12 cellular contexts compared by ENCODE assay signal in genomic region chr12:4293942-4294505, GRCh38. TPM values are rescaled to one million over a fixed set of nuclear protein-coding genes. Genes with fewer than 3 reads are reported as not detected.
A peak's percentile ranks its signal among the peaks of the same experiment; 100 is the strongest.
DNase-seq lines count a peak whose midpoint lies in the region; FAIRE-seq and TF ChIP-seq lines count a peak whose summit lies in the region.
"Had no signal": no experiment of that assay in that cellular context is flagged by ENCODE, and none has a peak within 500 bp of the region (broad histone marks: within the 10 kb centered on the region; RNA-seq: fewer than 3 reads in every experiment).

No MANE protein-coding gene starts in this region.

- H3K36me3 ChIP-seq in sigmoid colon: peaks cover 5 to 69% (median 6%) of the 10 kb centered on the region in 4 donors
- H3K36me3 ChIP-seq in osteoblast (ENCODE audit: insufficient read depth, low read length): no peaks in the 10 kb centered on the region

- H3K36me3 Mint-ChIP-seq in activated T-cell treated with anti-CD3 and anti-CD28 coated beads, Interleukin-2, amount 50 U/mL, for 24 hours (ENCODE audit: low read depth): peaks cover 99% of the 10 kb centered on the region
- peaks cover 94% of the 10 kb centered on the region for H3K36me3 Mint-ChIP-seq in activated CD4-positive, alpha-beta memory T cell treated with anti-CD3 and anti-CD28 coated beads, Interleukin-2, amount 10 ng/mL, durations not matched to agents 7 days and 5 days (ENCODE audit: low read depth)

- no peak overlapping the region for H3K4me2 ChIP-seq in osteoblast (ENCODE audit: insufficient read depth, low read length)

- H2AFZ ChIP-seq in osteoblast (ENCODE audit: low read length): no peak overlapping the region

- H3K4me3 Mint-ChIP-seq in activated T-cell treated with anti-CD3 and anti-CD28 coated beads, Interleukin-2, amount 50 U/mL, for 24 hours: peak overlapping the region; percentile 70
- H3K4me3 Mint-ChIP-seq in activated CD4-positive, alpha-beta memory T cell treated with anti-CD3 and anti-CD28 coated beads, Interleukin-2, amount 10 ng/mL, durations not matched to agents 7 days and 5 days: no peak overlapping the region

- no peaks in the 10 kb centered on the region for H3K9me3 Mint-ChIP-seq in activated T-cell treated with anti-CD3 and anti-CD28 coated beads, Interleukin-2, amount 50 U/mL, for 24 hours
- no peaks in the 10 kb centered on the region for H3K9me3 Mint-ChIP-seq in activated CD4-positive, alpha-beta memory T cell treated with anti-CD3 and anti-CD28 coated beads, Interleukin-2, amount 10 ng/mL, durations not matched to agents 7 days and 5 days

- H3K27ac ChIP-seq in sigmoid colon (peak overlapping the region; percentile 52 to 86 (median 74)), osteoblast (ENCODE audit: low read depth, low read length) (no peak overlapping the region)

- POLR2A ChIA-PET in activated CD4-positive, alpha-beta memory T cell treated with anti-CD3 and anti-CD28 coated beads, Interleukin-2, amount 10 ng/mL, durations not matched to agents 7 days and 5 days (lab: Charles Lee): interaction anchor here (1.0 to 5.6 kb wide), 8 partner anchors 9 to 177 kb away, joined by 3 to 43 read pairs (median 10); partner anchors contain the start of genes CCND2 and TIGAR

- 72 to 76% methylated on average over 16 of the region's 16 CpGs for WGBS in sigmoid colon, 2 donors

- TF ChIP-seq EP300 in sigmoid colon (IDR thresholded peaks at IDR 0.05): no peak

- TF ChIP-seq POLR2A in sigmoid colon (IDR thresholded peaks at IDR 0.05): no peak

- intact Hi-C loops in sigmoid colon (cut with DNase I): no loop called here

- H3K4me1 Mint-ChIP-seq in activated T-cell treated with anti-CD3 and anti-CD28 coated beads, Interleukin-2, amount 50 U/mL, for 24 hours (ENCODE audit: low read depth): peaks cover 82% of the 10 kb centered on the region
- peaks cover 69% of the 10 kb centered on the region for H3K4me1 Mint-ChIP-seq in activated CD4-positive, alpha-beta memory T cell treated with anti-CD3 and anti-CD28 coated beads, Interleukin-2, amount 10 ng/mL, durations not matched to agents 7 days and 5 days

- CTCF ChIA-PET in activated CD4-positive, alpha-beta memory T cell treated with anti-CD3 and anti-CD28 coated beads, Interleukin-2, amount 10 ng/mL, durations not matched to agents 7 days and 5 days (lab: Charles Lee): interaction anchor here (0.6 to 1.4 kb wide), 6 partner anchors 11 to 408 kb away, joined by 3 to 6 read pairs (median 4); no protein-coding TSS in a partner anchor

- no peaks in the 10 kb centered on the region for H3K27me3 Mint-ChIP-seq in activated T-cell treated with anti-CD3 and anti-CD28 coated beads, Interleukin-2, amount 50 U/mL, for 24 hours
- H3K27me3 Mint-ChIP-seq in activated CD4-positive, alpha-beta memory T cell treated with anti-CD3 and anti-CD28 coated beads, Interleukin-2, amount 10 ng/mL, durations not matched to agents 7 days and 5 days: no peaks in the 10 kb centered on the region

- H3K27me3 ChIP-seq in sigmoid colon (no peaks in the 10 kb centered on the region), osteoblast (ENCODE audit: insufficient read depth, low read length) (peaks cover 6% of the 10 kb centered on the region)
- H3K27me3 ChIP-seq: spleen had no signal

- TF ChIP-seq CTCF in sigmoid colon (IDR thresholded peaks at IDR 0.05) (no peak), osteoblast (IDR thresholded peaks at IDR 0.05; ENCODE audit: extremely low read depth, low read depth, low read length) (no peak)

- H3K4me3 ChIP-seq in sigmoid colon: no peak overlapping the region
- H3K4me3 ChIP-seq in osteoblast (ENCODE audit: insufficient read depth, low read length): no peak overlapping the region
- H3K4me3 ChIP-seq: spleen had no signal

- no peak for DNase-seq in activated T-cell treated with anti-CD3 and anti-CD28 coated beads, Interleukin-2, amount 50 U/mL, for 24 hours
- no peak for DNase-seq in activated T-cell treated with anti-CD3 and anti-CD28 coated beads, Interleukin-2, amount 50 U/mL, for 1 hour
- no peak for DNase-seq in activated CD4-positive, alpha-beta memory T cell treated with anti-CD3 and anti-CD28 coated beads, Interleukin-2, amount 10 ng/mL, durations not matched to agents 7 days and 5 days
- DNase-seq in globus pallidus (ENCODE audit: low spot score) (peak; percentile 17), sigmoid colon (no peak), osteoblast (ENCODE audit: insufficient read length, low spot score, missing footprints) (no peak), HTR-8/SVneo (ENCODE audit: insufficient read length, low spot score) (no peak)
- DNase-seq in stimulated activated CD4-positive, alpha-beta T cell treated with anti-CD3 and anti-CD28 coated beads, Interleukin-1b, Interleukin-23, amount 100 ng/mL, for 48 hours: no peak
- DNase-seq: DMS53, spleen, SW 1271 had no signal

- no peak for FAIRE-seq in HTR-8/SVneo (lab: Jason Lieb, UNC)
- FAIRE-seq: islet of Langerhans had no signal

- no peaks in the 10 kb centered on the region for H3K79me2 ChIP-seq in osteoblast (ENCODE audit: insufficient read depth, low read length)

- H3K9me3 ChIP-seq in sigmoid colon (no peaks in the 10 kb centered on the region), osteoblast (ENCODE audit: low read depth, low read length) (no peaks in the 10 kb centered on the region)
- H3K9me3 ChIP-seq: spleen had no signal

- peaks cover 0 to 75% (median 57%) of the 10 kb centered on the region in 4 donors for H3K4me1 ChIP-seq in sigmoid colon
- H3K4me1 ChIP-seq in osteoblast (ENCODE audit: insufficient read depth, low read length): no peaks in the 10 kb centered on the region

- H4K20me1 ChIP-seq in osteoblast (ENCODE audit: insufficient read depth, low read length): no peaks in the 10 kb centered on the region

- peak overlapping the region; percentile 98 for H3K27ac Mint-ChIP-seq in activated T-cell treated with anti-CD3 and anti-CD28 coated beads, Interleukin-2, amount 50 U/mL, for 24 hours
- H3K27ac Mint-ChIP-seq in activated CD4-positive, alpha-beta memory T cell treated with anti-CD3 and anti-CD28 coated beads, Interleukin-2, amount 10 ng/mL, durations not matched to agents 7 days and 5 days: peak overlapping the region; percentile 83

RNA-seq across cellular contexts. Expression of gene CCND2, which starts 20.5 kb away (rescaled TPM):
- total RNA-seq in activated CD4-positive, alpha-beta memory T cell treated with anti-CD3 and anti-CD28 coated beads, Interleukin-2, amount 10 ng/mL, durations not matched to agents 7 days and 5 days: 100 to 1,000 TPM; 389 to 401 TPM
- 100 to 1,000 TPM in 3 of 4 donors, 10 to 100 TPM in 1; 98.7 to 178 (median 149) TPM for total RNA-seq in sigmoid colon
- polyA plus RNA-seq in sigmoid colon: 10 to 100 TPM in 1 of 3 donors, 1 to 10 TPM in 2; 7.8 to 35.0 (median 8.6) TPM
- 1.5 and 2.5 TPM in 2 replicates for total RNA-seq in osteoblast

RNA-seq across cellular contexts. Expression of gene TIGAR, which starts 27.0 kb away (rescaled TPM):
- 10 to 100 TPM; 11.8 to 12.8 TPM for total RNA-seq in activated CD4-positive, alpha-beta memory T cell treated with anti-CD3 and anti-CD28 coated beads, Interleukin-2, amount 10 ng/mL, durations not matched to agents 7 days and 5 days
- total RNA-seq in sigmoid colon (1 to 10 TPM; 4.4 to 6.0 (median 5.2) TPM), osteoblast (11.2 and 11.6 TPM in 2 replicates)
- 10 to 100 TPM in 1 of 3 donors, 1 to 10 TPM in 2; 7.1 to 14.6 (median 7.8) TPM for polyA plus RNA-seq in sigmoid colon

Comparison
In these comparisons a context has a peak if more than half of its experiments do, and no peak if none do; other contexts are left out.
1. RNA of gene CCND2, which starts 20.5 kb away (total RNA-seq): 389 to 401 TPM in activated CD4-positive, alpha-beta memory T cell treated with anti-CD3 and anti-CD28 coated beads, Interleukin-2, amount 10 ng/mL, durations not matched to agents 7 days and 5 days and 98.7 to 178 TPM in sigmoid colon; 1.5 to 2.5 TPM in osteoblast; every median in the first group is over 10 times any median in the second.